ENCODE assay signal across 26 cellular contexts in genomic region chr3:23425410-23425809, GRCh38.
DNase-seq lines count a peak whose midpoint lies in the region; ATAC-seq and TF ChIP-seq lines count a peak whose summit lies in the region.
"Had no signal": no experiment of that assay in that cellular context is flagged by ENCODE, and none has a peak within 500 bp of the region (broad histone marks: within the 10 kb centered on the region; RNA-seq: fewer than 3 reads in every experiment).

No MANE protein-coding gene starts in this region.

- H3K4me1 Mint-ChIP-seq in GM23338: peaks cover 17% of the 10 kb centered on the region
- H3K4me1 Mint-ChIP-seq in H9: peaks cover 10 to 17% of the 10 kb centered on the region in 2 experiments
- peaks cover 21% of the 10 kb centered on the region for H3K4me1 Mint-ChIP-seq in WTC11
- H3K4me1 Mint-ChIP-seq: CD4-positive, alpha-beta memory T cell; CD8-positive, alpha-beta memory T cell had no signal

- no peak overlapping the region for H2BK5ac ChIP-seq in H9 (ENCODE audit: insufficient read length, low read length)
- no peak overlapping the region for H2BK5ac ChIP-seq in mesenchymal stem cell (ENCODE audit: low read depth, low read length, poor library complexity, severe bottlenecking)

- no peak overlapping the region for H3K27ac ChIP-seq in GM23338 (ENCODE audit: low read depth)
- H3K27ac ChIP-seq in H9 (ENCODE audit: insufficient read length, low read depth, low read length): no peak overlapping the region
- no peak overlapping the region for H3K27ac ChIP-seq in mesenchymal stem cell (ENCODE audit: low read length, poor library complexity, severe bottlenecking)
- H3K27ac ChIP-seq: BLaER1 had no signal

- H3K27me3 ChIP-seq in GM23338 (ENCODE audit: insufficient read depth) (no peaks in the 10 kb centered on the region), H9 (ENCODE audit: insufficient read depth, low read length) (no peaks in the 10 kb centered on the region), mesenchymal stem cell (ENCODE audit: control insufficient read depth in 1 of 2, insufficient read depth in 1 of 2, low read length in 2 of 2) (no peaks in the 10 kb centered on the region)
- H3K27me3 ChIP-seq: BE2C, BLaER1 had no signal

- WGBS in H9 (ENCODE audit: extremely low coverage, insufficient read length, low lambda C conversion rate): no CpG with 5 or more reads among the region's 3 CpGs
- WGBS in mesenchymal stem cell: 97% methylated on average over 3 of the region's 3 CpGs

- CTCF ChIA-PET in WTC11 (lab: Charles Lee): no interaction called here

- H3K4ac ChIP-seq in H9 (ENCODE audit: low read depth, low read length) (no peak overlapping the region), mesenchymal stem cell (ENCODE audit: low read depth in 1 of 2, low read length in 2 of 2) (no peak overlapping the region)

- H3K4me3 Mint-ChIP-seq in GM23338 (no peak overlapping the region), H9 (no peak overlapping the region; a peak in 1 of 5 replicates), WTC11 (no peak overlapping the region)
- H3K4me3 Mint-ChIP-seq: CD14-positive monocyte; CD4-positive, alpha-beta memory T cell; CD4-positive, CD25-positive, alpha-beta regulatory T cell; CD8-positive, alpha-beta memory T cell had no signal

- H2BK15ac ChIP-seq in H9 (ENCODE audit: low read depth, low read length) (no peak overlapping the region), mesenchymal stem cell (ENCODE audit: low read depth, poor library complexity, severe bottlenecking) (no peak overlapping the region)

- H3K9ac ChIP-seq in H9 (ENCODE audit: extremely low read depth, insufficient read length, low read length) (no peak overlapping the region), mesenchymal stem cell (ENCODE audit: low read length) (no peak overlapping the region)
- H3K9ac ChIP-seq: BLaER1 had no signal

- H3K9me2 ChIP-seq in GM23338 (ENCODE audit: insufficient read depth): no peaks in the 10 kb centered on the region

- H4K5ac ChIP-seq in H9 (ENCODE audit: insufficient read length, low read depth, low read length): no peak overlapping the region

- H2AK5ac ChIP-seq in H9 (ENCODE audit: insufficient read length, low read length) (no peak overlapping the region), mesenchymal stem cell (ENCODE audit: low read length, severe bottlenecking) (no peak overlapping the region)

- no peak overlapping the region for H4K91ac ChIP-seq in H9 (ENCODE audit: insufficient read length, low read depth, low read length)
- no peak overlapping the region for H4K91ac ChIP-seq in mesenchymal stem cell (ENCODE audit: low read length)

- POLR2A ChIA-PET in WTC11 (lab: Charles Lee): interaction anchor here (0.7 kb wide), 1 partner anchor 113 kb away, joined by 3 read pairs; no protein-coding TSS in a partner anchor

- H3K56ac ChIP-seq in H9 (ENCODE audit: insufficient read length, low read depth, low read length): no peak overlapping the region

- H3K36me3 Mint-ChIP-seq in GM23338 (ENCODE audit: low read depth) (no peaks in the 10 kb centered on the region), H9 (ENCODE audit: insufficient read depth in 1 of 3, low read depth in 3 of 3) (no peaks in the 10 kb centered on the region), WTC11 (no peaks in the 10 kb centered on the region)
- H3K36me3 Mint-ChIP-seq: CD14-positive monocyte; CD4-positive, alpha-beta memory T cell; CD4-positive, CD25-positive, alpha-beta regulatory T cell; CD8-positive, alpha-beta memory T cell had no signal

- no peak overlapping the region for H2BK20ac ChIP-seq in H9 (ENCODE audit: low read depth, low read length, poor library complexity, severe bottlenecking)

- H3K23ac ChIP-seq in H9 (ENCODE audit: insufficient read length, low read depth, low read length): no peak overlapping the region
- H3K23ac ChIP-seq in mesenchymal stem cell (ENCODE audit: low read length in 2 of 2): no peak overlapping the region

- H2BK12ac ChIP-seq in H9 (ENCODE audit: insufficient read length, low read depth, low read length) (no peak overlapping the region), mesenchymal stem cell (ENCODE audit: low read length in 2 of 2) (no peak overlapping the region)

- H3K4me2 ChIP-seq in GM23338 (peak overlapping the region; percentile 8; the same call in 1 of the 2 replicates), H9 (ENCODE audit: insufficient read depth, insufficient read length, low read length) (no peak overlapping the region), mesenchymal stem cell (ENCODE audit: low read length, poor library complexity, severe bottlenecking) (no peak overlapping the region)
- H3K4me2 ChIP-seq: BLaER1 had no signal

- H3K18ac ChIP-seq in H9 (ENCODE audit: insufficient read length, low read depth, low read length): no peak overlapping the region
- no peak overlapping the region for H3K18ac ChIP-seq in mesenchymal stem cell (ENCODE audit: low read depth in 1 of 2, low read length in 2 of 2)

- DNase-seq in GM23338 (ENCODE audit: low spot score) (no peak), H9 (no peak), WTC11 (ENCODE audit: low spot score) (no peak), mesenchymal stem cell (no peak), KG1 (lab: John Stamatoyannopoulos, UW) (no peak), glomerular visceral epithelial cell (ENCODE audit: extremely low spot score) (no peak), activated gamma-delta T cell (lab: John Stamatoyannopoulos, UW) (no peak)
- DNase-seq: 8988T; ACHN; BE2C; C1 segment of cervical spinal cord; CD4-positive, alpha-beta memory T cell; CD4-positive, CD25-positive, alpha-beta regulatory T cell; CD8-positive, alpha-beta memory T cell; COR-L47; DMS 273 treated with DMSO at 0.1 percent for 48 hours; DMS153; DMS53; DMS79; DND-41; EL; GDM1 had no signal

- H3K4me1 ChIP-seq in GM23338 (ENCODE audit: insufficient read depth) (peaks cover 15% of the 10 kb centered on the region), H9 (ENCODE audit: insufficient read depth, low read length) (no peaks in the 10 kb centered on the region), mesenchymal stem cell (ENCODE audit: control insufficient read depth, insufficient read depth, low read depth, low read length) (no peaks in the 10 kb centered on the region)
- H3K4me1 ChIP-seq: BE2C had no signal

- H3K9me3 ChIP-seq in H9 (ENCODE audit: control insufficient read depth, low read depth, low read length): no peaks in the 10 kb centered on the region
- no peaks in the 10 kb centered on the region for H3K9me3 ChIP-seq in mesenchymal stem cell (ENCODE audit: control insufficient read depth, low read length)
- H3K9me3 ChIP-seq: BE2C, BLaER1 had no signal

- no peak overlapping the region for H2BK120ac ChIP-seq in H9 (ENCODE audit: low read depth, low read length, poor library complexity, severe bottlenecking)
- peak overlapping the region; percentile 19 for H2BK120ac ChIP-seq in mesenchymal stem cell (ENCODE audit: low read depth, low read length)

- H3K79me1 ChIP-seq in H9 (ENCODE audit: insufficient read depth, low read depth, low read length, poor library complexity, severe bottlenecking) (peaks cover 2% of the 10 kb centered on the region), mesenchymal stem cell (replicated peaks; ENCODE audit: low read length, poor library complexity, severe bottlenecking) (peaks cover 9% of the 10 kb centered on the region)

- H3T11ph ChIP-seq in H9 (ENCODE audit: low read length): no peak overlapping the region

- H3F3A ChIP-seq in GM23338 (replicated peaks; ENCODE audit: low read depth): no peaks in the 10 kb centered on the region

- H3K9me3 Mint-ChIP-seq in GM23338 (no peaks in the 10 kb centered on the region), H9 (no peaks in the 10 kb centered on the region), WTC11 (peaks cover 5% of the 10 kb centered on the region; the same call in 1 of the 2 replicates)

- no peaks in the 10 kb centered on the region for H3K27me3 Mint-ChIP-seq in GM23338 (ENCODE audit: insufficient read depth, low read depth, poor library complexity)
- no peaks in the 10 kb centered on the region for H3K27me3 Mint-ChIP-seq in H9 (ENCODE audit: low read depth)
- no peaks in the 10 kb centered on the region for H3K27me3 Mint-ChIP-seq in WTC11 (ENCODE audit: low read depth)
- H3K27me3 Mint-ChIP-seq: CD4-positive, CD25-positive, alpha-beta regulatory T cell had no signal

- H3K23me2 ChIP-seq in H9 (ENCODE audit: insufficient read length, low read depth, low read length, poor library complexity, severe bottlenecking): no peaks in the 10 kb centered on the region

- ATAC-seq in GM23338 (peak; percentile 68), WTC11 (peak; percentile 68), HG02870 (IDR thresholded peaks at IDR 0.05; ENCODE audit: unreplicated experiment) (no peak)
- ATAC-seq: GM12878 had no signal

- no peak overlapping the region for H4K8ac ChIP-seq in H9 (replicated peaks; ENCODE audit: insufficient read length, low read depth, low read length)
- H4K8ac ChIP-seq in mesenchymal stem cell (ENCODE audit: low read length): no peak overlapping the region

- H3K79me2 ChIP-seq in GM23338 (replicated peaks; ENCODE audit: insufficient read depth) (peaks cover 3% of the 10 kb centered on the region; the same call in 1 of the 2 replicates), H9 (ENCODE audit: insufficient read depth, low read length) (no peaks in the 10 kb centered on the region)

- no peak overlapping the region for H3K14ac ChIP-seq in H9 (ENCODE audit: insufficient read depth, low read length)
- no peak overlapping the region for H3K14ac ChIP-seq in mesenchymal stem cell (ENCODE audit: low read length in 2 of 2)

- no peaks in the 10 kb centered on the region for H3K36me3 ChIP-seq in GM23338 (ENCODE audit: insufficient read depth)
- no peaks in the 10 kb centered on the region for H3K36me3 ChIP-seq in mesenchymal stem cell (ENCODE audit: control insufficient read depth in 1 of 2, insufficient read depth in 2 of 2, low read depth in 1 of 2, low read length in 2 of 2)
- H3K36me3 ChIP-seq: BE2C, BLaER1 had no signal

- H4K20me1 ChIP-seq in GM23338 (replicated peaks; ENCODE audit: insufficient read depth) (no peaks in the 10 kb centered on the region), H9 (ENCODE audit: control insufficient read depth, insufficient read depth, insufficient read length) (no peaks in the 10 kb centered on the region)
- H4K20me1 ChIP-seq: BLaER1 had no signal

- H3K4me3 ChIP-seq in GM23338 (no peak overlapping the region), mesenchymal stem cell (ENCODE audit: insufficient read depth in 1 of 2, low read depth in 1 of 2, low read length in 2 of 2) (no peak overlapping the region)
- H3K4me3 ChIP-seq: BLaER1, GM12878 had no signal

- TF ChIP-seq CTCF in GM23338 (conservative IDR thresholded peaks at IDR 0.05; ENCODE audit: low read depth in 2 of 2): no peak
- no peak for TF ChIP-seq CTCF in H9 (conservative IDR thresholded peaks at IDR 0.05)
- no peak for TF ChIP-seq CTCF in WTC11 (IDR thresholded peaks at IDR 0.05)

- H2AFZ ChIP-seq in GM23338: no peak overlapping the region
- no peak overlapping the region for H2AFZ ChIP-seq in H9 (ENCODE audit: low read length)
- no peak overlapping the region for H2AFZ ChIP-seq in mesenchymal stem cell (ENCODE audit: low read depth, low read length)

- peak overlapping the region; percentile 59 for H3K27ac Mint-ChIP-seq in GM23338
- H3K27ac Mint-ChIP-seq in H9: peak overlapping the region in 2 of 3 experiments; percentile 0 to 71; a peak in 4 of 7 replicates
- peak overlapping the region; percentile 13; the same call in 1 of the 2 replicates for H3K27ac Mint-ChIP-seq in WTC11
- H3K27ac Mint-ChIP-seq: CD14-positive monocyte; CD4-positive, alpha-beta memory T cell; CD4-positive, CD25-positive, alpha-beta regulatory T cell; CD8-positive, alpha-beta memory T cell had no signal
